18 cellular contexts compared by ENCODE assay signal in the genomic region with DNA sequence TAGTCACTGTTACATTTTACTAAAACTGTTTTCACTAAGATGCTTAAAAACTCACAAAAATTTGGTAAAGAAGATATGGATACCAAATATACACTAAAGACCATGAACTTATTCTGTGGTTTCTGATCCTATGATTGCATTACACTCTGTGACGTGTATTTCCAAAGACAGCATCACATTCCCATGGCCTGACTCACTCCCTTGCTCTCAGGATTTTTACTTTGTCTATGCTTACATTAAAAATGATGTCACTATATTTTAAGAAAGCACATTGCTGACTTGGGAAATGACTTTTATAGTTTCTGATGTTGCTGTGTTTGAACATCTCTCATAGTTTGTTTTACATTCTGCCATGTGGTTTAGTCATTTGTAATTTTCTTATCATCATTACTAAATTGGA.
DNase-seq lines count a peak whose midpoint lies in the region; FAIRE-seq and TF ChIP-seq lines count a peak whose summit lies in the region.
"Had no signal": no experiment of that assay in that cellular context is flagged by ENCODE, and none has a peak within 500 bp of the region (broad histone marks: within the 10 kb centered on the region; RNA-seq: fewer than 3 reads in every experiment).

No MANE protein-coding gene starts in this region.

- no peak overlapping the region for H4K5ac ChIP-seq in mesendoderm (ENCODE audit: low read length)

- H3K23ac ChIP-seq in mesendoderm (ENCODE audit: low read length): no peak overlapping the region

- H3K56ac ChIP-seq in mesendoderm (ENCODE audit: low read length): no peak overlapping the region

- H3K27ac ChIP-seq in mesendoderm (ENCODE audit: low read depth, low read length): no peak overlapping the region
- H3K27ac ChIP-seq: heart left ventricle, sigmoid colon, tibial nerve had no signal

- no peaks in the 10 kb centered on the region for H3K27me3 ChIP-seq in mesendoderm (ENCODE audit: insufficient read depth, low read length, poor library complexity)
- H3K27me3 ChIP-seq: heart left ventricle, sigmoid colon, tibial nerve had no signal

- FAIRE-seq in H54 (lab: Jason Lieb, UNC): no peak

- H3K18ac ChIP-seq in mesendoderm (ENCODE audit: low read length): no peak overlapping the region

- WGBS in mesendoderm (ENCODE audit: extremely low coverage, insufficient coverage, low lambda C conversion rate): no CpG with 5 or more reads among the region's 1 CpG

- in situ Hi-C loops in GM13977 (cut with MboI; ENCODE audit: low pct_unique_long_range_greater_than_20kb, low sequenced_read_pairs, unreplicated experiment): no loop called here

- DNase-seq in H54 (ENCODE audit: insufficient read length, low spot score) (peak; percentile 1), T1000 (lab: John Stamatoyannopoulos, UW) (peak; percentile 1), fibroblast of gingiva (ENCODE audit: low read depth) (peak; percentile 13), mesendoderm (peak; percentile 11), DMS 273 (lab: John Stamatoyannopoulos, UW; ENCODE audit: unreplicated experiment) (no peak), LoVo (ENCODE audit: low spot score) (no peak), GM13977 (ENCODE audit: low spot score) (no peak), NCI-H146 treated with DMSO at 0.1 percent for 48 hours (lab: John Stamatoyannopoulos, UW; ENCODE audit: unreplicated experiment) (no peak)
- DNase-seq: activated T-cell treated with anti-CD3 and anti-CD28 coated beads, Interleukin-2, amount 50 U/mL, for 4 hours; DMS79 treated with DMSO at 0.1 percent for 48 hours; heart left ventricle; immature natural killer cell; NCI-H1436 treated with DMSO at 0.1 percent for 48 hours; NCI-H774; sigmoid colon; stimulated activated naive CD4-positive, alpha-beta T cell; T-helper 9 cell had no signal

- H3K4me1 ChIP-seq in mesendoderm (ENCODE audit: control insufficient read depth, low read depth, low read length): no peaks in the 10 kb centered on the region
- H3K4me1 ChIP-seq: heart left ventricle, sigmoid colon, tibial nerve had no signal

- no peak overlapping the region for H2BK120ac ChIP-seq in mesendoderm (ENCODE audit: low read depth, low read length)

- H3K4ac ChIP-seq in mesendoderm (ENCODE audit: low read depth, low read length): no peak overlapping the region

- no peak for TF ChIP-seq POLR2A in H54 (IDR thresholded peaks at IDR 0.05; ENCODE audit: low read depth, low read length)

- H3K36me3 ChIP-seq in mesendoderm (ENCODE audit: control insufficient read depth, insufficient read depth, low read length): no peaks in the 10 kb centered on the region
- H3K36me3 ChIP-seq: heart left ventricle, sigmoid colon, tibial nerve had no signal

- no peak overlapping the region for H3K9ac ChIP-seq in mesendoderm (ENCODE audit: low read length)

- H3K4me3 ChIP-seq in mesendoderm (ENCODE audit: low read length): no peak overlapping the region
- H3K4me3 ChIP-seq: heart left ventricle, sigmoid colon, tibial nerve had no signal

- no peaks in the 10 kb centered on the region for H3K79me1 ChIP-seq in mesendoderm (ENCODE audit: low read length)

- no peak overlapping the region for H2BK15ac ChIP-seq in mesendoderm (replicated peaks; ENCODE audit: low read depth)

- TF ChIP-seq CTCF in GM13977 (IDR thresholded peaks at IDR 0.05; ENCODE audit: extremely low read depth, insufficient read depth, missing control alignments): no peak

- H4K8ac ChIP-seq in mesendoderm (ENCODE audit: low read depth, low read length): no peak overlapping the region

- H3K79me2 ChIP-seq in mesendoderm (ENCODE audit: control insufficient read depth, insufficient read depth, low read length): no peaks in the 10 kb centered on the region

- H2AK5ac ChIP-seq in mesendoderm (ENCODE audit: low read length): no peak overlapping the region

- no peak overlapping the region for H3K4me2 ChIP-seq in mesendoderm (ENCODE audit: low read length)

- H2BK5ac ChIP-seq in mesendoderm (ENCODE audit: low read length): no peak overlapping the region

Comparison
In these comparisons a context has a peak if more than half of its experiments do, and no peak if none do; other contexts are left out.
1. DNase-seq: peak in H54 (single experiment), T1000 (single experiment), fibroblast of gingiva (single experiment) and mesendoderm (single experiment); none in DMS 273 (single experiment), LoVo (single experiment), GM13977 (single experiment) and NCI-H146 treated with DMSO at 0.1 percent for 48 hours (single experiment).